In genomic region chr13:51999525-51999924, GRCh38 we compare ENCODE assay signal across 1 cellular context.
TF ChIP-seq lines count a peak whose summit lies in the region.

No MANE protein-coding gene starts in this region.

TF ChIP-seq in K562, 482 proteins besides CTCF, POLR2A, EP300 and RAD21:
- no peak for TF ChIP-seq EGR1 (conservative IDR thresholded peaks at IDR 0.05)
- TF ChIP-seq SREBF1 (IDR thresholded peaks at IDR 0.05; ENCODE audit: borderline replicate concordance, low read depth, low read length): no peak
- no peak for TF ChIP-seq C11orf30 (IDR thresholded peaks at IDR 0.05; ENCODE audit: low read depth)
- no peak for TF ChIP-seq STAG1 (CRISPR knock-in tag; IDR thresholded peaks at IDR 0.05; ENCODE audit: borderline replicate concordance)
- no peak for TF ChIP-seq ZNF778 (CRISPR knock-in tag; IDR thresholded peaks at IDR 0.05)
- no peak for TF ChIP-seq ZBTB26 (CRISPR knock-in tag; IDR thresholded peaks at IDR 0.05)
- no peak for TF ChIP-seq TRIM24 (IDR thresholded peaks at IDR 0.05)
